ENCODE assay signal across 8 cellular contexts in the genomic region with DNA sequence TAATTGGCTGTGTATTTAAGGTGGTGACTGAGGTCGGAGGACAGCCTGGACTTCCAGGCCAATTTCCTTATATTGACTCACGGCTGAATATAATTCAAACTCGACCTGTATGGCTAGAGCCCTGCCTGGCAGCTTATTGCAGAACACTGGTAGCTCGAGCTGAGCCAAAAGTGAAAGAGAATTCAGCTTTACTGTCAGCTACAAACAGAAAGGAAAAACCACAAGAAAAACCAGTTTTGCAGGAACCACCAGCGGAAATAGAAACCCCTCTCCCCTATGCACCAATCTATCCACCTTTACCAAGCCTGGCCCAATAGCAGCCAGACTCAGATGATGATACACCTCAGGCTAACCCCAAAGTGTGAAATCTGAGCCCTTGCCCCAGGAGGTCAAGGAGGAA.
A peak's percentile ranks its signal among the peaks of the same experiment; 100 is the strongest.
DNase-seq lines count a peak whose midpoint lies in the region; ATAC-seq lines count a peak whose summit lies in the region.

No MANE protein-coding gene starts in this region.

- H3K27ac ChIP-seq in epithelial cell of prostate = peak overlapping the region; percentile 60

- peak; percentile 66 for ATAC-seq in stimulated activated naive CD8-positive, alpha-beta T cell treated with anti-CD3 and anti-CD28 coated beads, Interleukin-15, Interleukin-2, amounts not matched to agents 100 U/mL and 50 U/mL, for 24 hours

- peak; percentile 1 for DNase-seq in SKM-1 treated with dmso at 0.1 percent for 144 hours (lab: John Stamatoyannopoulos, UW; ENCODE audit: unreplicated experiment)
- no peak for DNase-seq in SKM-1 (lab: John Stamatoyannopoulos, UW; ENCODE audit: unreplicated experiment)
- peak; percentile 18 for DNase-seq in NCI-H526 treated with DMSO at 0.1 percent for 48 hours (lab: John Stamatoyannopoulos, UW)
- peak; percentile 54 for DNase-seq in epithelial cell of prostate (ENCODE audit: low read depth, low spot score)
- DNase-seq in stimulated activated naive CD8-positive, alpha-beta T cell treated with anti-CD3 and anti-CD28 coated beads, Interleukin-15, Interleukin-2, amounts not matched to agents 100 U/mL and 50 U/mL, for 24 hours = peak; percentile 21
- DNase-seq in posterior vena cava (ENCODE audit: low spot score) = no peak
- DNase-seq in NCI-H1694 (lab: John Stamatoyannopoulos, UW) = no peak
- no peak for DNase-seq in HuH-7.5 (ENCODE audit: low spot score)

- intact Hi-C loops in posterior vena cava (cut with DNase I) = no loop called here

Comparison
In these comparisons a context has a peak if more than half of its experiments do, and no peak if none do; other contexts are left out.
1. DNase-seq: peak in SKM-1 treated with dmso at 0.1 percent for 144 hours (single experiment), NCI-H526 treated with DMSO at 0.1 percent for 48 hours (single experiment), epithelial cell of prostate (single experiment) and stimulated activated naive CD8-positive, alpha-beta T cell treated with anti-CD3 and anti-CD28 coated beads, Interleukin-15, Interleukin-2, amounts not matched to agents 100 U/mL and 50 U/mL, for 24 hours (single experiment); none in SKM-1 (single experiment), posterior vena cava (single experiment), NCI-H1694 (single experiment) and HuH-7.5 (single experiment).